26 cellular contexts compared by ENCODE assay signal in genomic region chr3:194951931-194952572, GRCh38.
"Had no signal": no experiment of that assay in that cellular context is flagged by ENCODE, and none has a peak within 500 bp of the region (broad histone marks: within the 10 kb centered on the region; RNA-seq: fewer than 3 reads in every experiment).

No MANE protein-coding gene starts in this region.

- ATAC-seq: activated CD8-positive, alpha-beta T cell treated with anti-CD3 and anti-CD28 coated beads, Interleukin-2, amount 10 ng/mL, durations not matched to agents 7 days and 5 days; esophagus mucosa; left lung; stimulated activated memory B cell treated with anti-CD40 and anti-IgM and Interleukin-4, amounts not matched to agents 10 μg/mL and 1 μg/mL and 100 μg/mL, for 72 hours; T-cell had no signal

- H3K9me3 ChIP-seq: body of pancreas, neutrophil, ovary, prostate gland, transverse colon, vagina had no signal

- H3K4me1 ChIP-seq: body of pancreas, prostate gland, vagina had no signal

- H3K4me3 ChIP-seq: body of pancreas, cardiac muscle cell, left lung, ovary, prostate gland, smooth muscle cell, stomach, transverse colon, vagina had no signal

- DNase-seq: activated CD4-positive, alpha-beta T cell treated with anti-CD3 and anti-CD28 coated beads for 1 hour; activated CD4-positive, alpha-beta T cell treated with anti-CD3 and anti-CD28 coated beads, Interleukin-2, amount 50 U/mL, for 1 hour; activated CD8-positive, alpha-beta T cell treated with anti-CD3 and anti-CD28 coated beads, Interleukin-2, amount 10 ng/mL, durations not matched to agents 7 days and 5 days; activated gamma-delta T cell treated with Interleukin-2 at 50 U/mL for 16 hours; anterior cingulate cortex; body of pancreas; effector CD4-positive, alpha-beta T cell; head of caudate nucleus; left lung; mammary epithelial cell; natural killer cell; ovary; stimulated activated CD4-positive, alpha-beta T cell treated with anti-CD3 and anti-CD28 coated beads, Interleukin-15, amount 100 ng/mL, for 24 hours; stomach; T-cell; transverse colon; WERI-Rb-1 had no signal

- H3K36me3 ChIP-seq: cardiac muscle cell, left lung, neutrophil, ovary, prostate gland, stomach, transverse colon, vagina, WERI-Rb-1 had no signal

- H3K4me2 ChIP-seq: smooth muscle cell had no signal

- H3K27me3 ChIP-seq: body of pancreas, cardiac muscle cell, left lung, neutrophil, ovary, stomach, transverse colon, vagina had no signal

- FAIRE-seq: endometrium, frontal cortex had no signal

- H3K27ac ChIP-seq: body of pancreas, cardiac muscle cell, left lung, neutrophil, ovary, prostate gland, stomach, transverse colon, vagina, WERI-Rb-1 had no signal
